ENCODE assay signal across 8 cellular contexts in genomic region chr10:22475857-22476600, GRCh38.
DNase-seq lines count a peak whose midpoint lies in the region; ATAC-seq and TF ChIP-seq lines count a peak whose summit lies in the region.

No MANE protein-coding gene starts in this region.

- no peak overlapping the region for H3K9ac ChIP-seq in IMR-90 (ENCODE audit: low read depth, low read length)

- H3K4me1 ChIP-seq in IMR-90 (ENCODE audit: control insufficient read depth, insufficient read depth, low read length), result no peaks in the 10 kb centered on the region

- no peak overlapping the region for H3K23ac ChIP-seq in IMR-90 (ENCODE audit: low read depth, low read length)

- no peak overlapping the region for H3K14ac ChIP-seq in IMR-90 (replicated peaks; ENCODE audit: low read depth, low read length)

- no peak overlapping the region for H2AK9ac ChIP-seq in IMR-90 (replicated peaks; ENCODE audit: low read depth, low read length, poor library complexity)

- H3K4me3 ChIP-seq in IMR-90 (ENCODE audit: insufficient read depth, low read depth, low read length) (peak overlapping the region; percentile 4), brain microvascular endothelial cell (ENCODE audit: low read depth, low read length) (peak overlapping the region; percentile 39)

- H3K27me3 Mint-ChIP-seq in CD14-positive monocyte (ENCODE audit: low read depth in 3 of 3) (peaks cover 68 to 83% (median 75%) of the 10 kb centered on the region in 3 donors), memory B cell (peaks cover 20% of the 10 kb centered on the region)
- H3K27me3 Mint-ChIP-seq in stimulated activated naive B cell treated with anti-CD40 and anti-IgM and Interleukin-4, amounts not matched to agents 10 μg/mL and 1 μg/mL and 100 μg/mL, for 72 hours, result peaks cover 32 to 48% of the 10 kb centered on the region in 2 donors

- H3K79me1 ChIP-seq in IMR-90 (ENCODE audit: low read depth in 1 of 2, low read length in 2 of 2), result no peaks in the 10 kb centered on the region

- peak overlapping the region; percentile 56 for H2AFZ ChIP-seq in IMR-90 (replicated peaks; ENCODE audit: low read length, poor library complexity)

- WGBS in IMR-90 (ENCODE audit: extremely low coverage in 2 of 2, insufficient read length in 1 of 2), 2 experiments, result 1% methylated on average over 40 of the region's 85 CpGs; no CpG with 5 or more reads in 1 of the 2 experiments

- no peaks in the 10 kb centered on the region for H3K36me3 ChIP-seq in IMR-90 (ENCODE audit: control insufficient read depth, insufficient read depth, low read length)
- no peaks in the 10 kb centered on the region for H3K36me3 ChIP-seq in brain microvascular endothelial cell (replicated peaks)

- TF ChIP-seq POLR2A in IMR-90 (IDR thresholded peaks at IDR 0.05; ENCODE audit: low read depth, low read length), result no peak

- no peak overlapping the region for H4K5ac ChIP-seq in IMR-90 (ENCODE audit: low read depth, low read length)

- H2BK20ac ChIP-seq in IMR-90 (ENCODE audit: low read depth, low read length), result no peak overlapping the region

- TF ChIP-seq CTCF in CD14-positive monocyte (IDR thresholded peaks at IDR 0.05) (no peak), IMR-90 (conservative IDR thresholded peaks at IDR 0.05; ENCODE audit: low read depth, low read length) (no peak), brain microvascular endothelial cell (IDR thresholded peaks at IDR 0.05; ENCODE audit: low read depth, low read length, missing control alignments) (no peak)

- dilution Hi-C loops in IMR-90 (cut with HindIII; ENCODE audit: low sequenced_read_pairs, unreplicated experiment), result no loop called here

- CTCF ChIA-PET in IMR-90 (lab: Yijun Ruan, JAX), result no interaction called here

- no peaks in the 10 kb centered on the region for H3K9me1 ChIP-seq in IMR-90 (ENCODE audit: insufficient read depth, low read length)

- no peak overlapping the region for H4K91ac ChIP-seq in IMR-90 (ENCODE audit: insufficient read depth, low read depth, low read length)

- intact Hi-C loops in CD14-positive monocyte (cut with micrococcal nuclease), result no loop called here
- intact Hi-C loops in IMR-90 (cut with micrococcal nuclease), result no loop called here
- intact Hi-C loops in posterior vena cava (cut with DNase I), result no loop called here

- no peak overlapping the region for H2BK15ac ChIP-seq in IMR-90 (ENCODE audit: low read depth, low read length)

- H3K36me3 Mint-ChIP-seq in CD14-positive monocyte (peaks cover 3% of the 10 kb centered on the region in 2 donors), memory B cell (no peaks in the 10 kb centered on the region)
- peaks cover 0 to 4% of the 10 kb centered on the region in 2 donors for H3K36me3 Mint-ChIP-seq in stimulated activated naive B cell treated with anti-CD40 and anti-IgM and Interleukin-4, amounts not matched to agents 10 μg/mL and 1 μg/mL and 100 μg/mL, for 72 hours

- no peak overlapping the region for H3K18ac ChIP-seq in IMR-90 (ENCODE audit: low read depth, low read length)

- H2BK120ac ChIP-seq in IMR-90 (ENCODE audit: low read depth, low read length), result no peak overlapping the region

- TF ChIP-seq RAD21 in IMR-90 (IDR thresholded peaks at IDR 0.05; ENCODE audit: low read length), result no peak

- H3K27me3 ChIP-seq in IMR-90 (ENCODE audit: control insufficient read depth, insufficient read depth, low read length), result peaks cover 73% of the 10 kb centered on the region
- H3K27me3 ChIP-seq in brain microvascular endothelial cell (replicated peaks), result peaks cover 44% of the 10 kb centered on the region

- no peak overlapping the region for H4K8ac ChIP-seq in IMR-90 (ENCODE audit: low read depth in 2 of 2, low read length in 2 of 2)

- H3K4me3 Mint-ChIP-seq in CD14-positive monocyte (peak overlapping the region; percentile 77 to 97), memory B cell (peak overlapping the region; percentile 89)
- peak overlapping the region; percentile 89 to 90 for H3K4me3 Mint-ChIP-seq in stimulated activated naive B cell treated with anti-CD40 and anti-IgM and Interleukin-4, amounts not matched to agents 10 μg/mL and 1 μg/mL and 100 μg/mL, for 72 hours

- H3K9me3 ChIP-seq in IMR-90 (ENCODE audit: control insufficient read depth, insufficient read depth, low read length), result peaks cover 6% of the 10 kb centered on the region; the same call in 1 of the 2 replicates

- H2AK5ac ChIP-seq in IMR-90 (ENCODE audit: low read depth, low read length), result no peak overlapping the region

- no peak overlapping the region for H3K27ac Mint-ChIP-seq in CD14-positive monocyte
- H3K27ac Mint-ChIP-seq in memory B cell, result no peak overlapping the region
- peak overlapping the region; percentile 93 for H3K27ac Mint-ChIP-seq in stimulated activated naive B cell treated with anti-CD40 and anti-IgM and Interleukin-4, amounts not matched to agents 10 μg/mL and 1 μg/mL and 100 μg/mL, for 72 hours

- no peak overlapping the region for H2BK5ac ChIP-seq in IMR-90 (ENCODE audit: low read depth, low read length, poor library complexity, severe bottlenecking)

- POLR2A ChIA-PET in IMR-90 (lab: Charles Lee; ENCODE audit: unreplicated experiment), result no interaction called here

- ATAC-seq in IMR-90 (ENCODE audit: low read depth) (peak; percentile 37; the same call in 1 of the 2 replicates), memory B cell (ENCODE audit: low read depth) (peak; percentile 51), GM21381 (IDR thresholded peaks at IDR 0.05; ENCODE audit: unreplicated experiment) (no peak)
- peak; percentile 36 to 41 for ATAC-seq in stimulated activated naive B cell treated with anti-CD40 and anti-IgM and Interleukin-4, amounts not matched to agents 10 μg/mL and 1 μg/mL and 100 μg/mL, for 72 hours (replicated peaks)

- in situ Hi-C loops in IMR-90 (cut with MboI; ENCODE audit: low sequenced_read_pairs), result no loop called here
- in situ Hi-C loops in brain microvascular endothelial cell (cut with HindIII; ENCODE audit: low pct_ligation_motif_present, low sequenced_read_pairs), result no loop called here

- H3K4me2 ChIP-seq in IMR-90 (ENCODE audit: low read depth, low read length), result peak overlapping the region; percentile 95

- no peak overlapping the region for H3K4ac ChIP-seq in IMR-90 (ENCODE audit: low read depth, low read length)

- no TSS peak for BruUV-seq in IMR-90 (replicated peaks; lab: Mats Ljungman, UMichigan)

- H3K9me3 Mint-ChIP-seq in CD14-positive monocyte (peaks cover 0 to 17% (median 2%) of the 10 kb centered on the region in 7 donors), memory B cell (no peaks in the 10 kb centered on the region)
- no peaks in the 10 kb centered on the region for H3K9me3 Mint-ChIP-seq in stimulated activated naive B cell treated with anti-CD40 and anti-IgM and Interleukin-4, amounts not matched to agents 10 μg/mL and 1 μg/mL and 100 μg/mL, for 72 hours

- H3K56ac ChIP-seq in IMR-90 (ENCODE audit: extremely low read depth, insufficient read depth, low read length), result no peak overlapping the region

- H3K27ac ChIP-seq in IMR-90 (ENCODE audit: insufficient read depth, low read length) (no peak overlapping the region), brain microvascular endothelial cell (no peak overlapping the region)

- no peaks in the 10 kb centered on the region for H4K20me1 ChIP-seq in IMR-90 (ENCODE audit: insufficient read depth, low read length)

- DNase-seq in CD14-positive monocyte (ENCODE audit: low spot score), result no peak
- no peak for DNase-seq in IMR-90
- no peak for DNase-seq in brain microvascular endothelial cell
- peak; percentile 16 to 32 for DNase-seq in memory B cell (ENCODE audit: low spot score in 2 of 2)
- no peak for DNase-seq in stimulated activated naive B cell treated with anti-CD40 and anti-IgM and Interleukin-4, amounts not matched to agents 10 μg/mL and 1 μg/mL and 100 μg/mL, for 72 hours
- no peak for DNase-seq in NCI-H2081 (lab: John Stamatoyannopoulos, UW)
- DNase-seq in posterior vena cava (ENCODE audit: low spot score), result no peak

- H3K4me1 Mint-ChIP-seq in CD14-positive monocyte, result peaks cover 15% of the 10 kb centered on the region
- peaks cover 8% of the 10 kb centered on the region for H3K4me1 Mint-ChIP-seq in memory B cell
- peaks cover 12 to 19% of the 10 kb centered on the region in 2 donors for H3K4me1 Mint-ChIP-seq in stimulated activated naive B cell treated with anti-CD40 and anti-IgM and Interleukin-4, amounts not matched to agents 10 μg/mL and 1 μg/mL and 100 μg/mL, for 72 hours

TF ChIP-seq in IMR-90, 13 proteins besides CTCF, POLR2A, EP300 and RAD21:
- no peak for TF ChIP-seq RCOR1 (IDR thresholded peaks at IDR 0.05; ENCODE audit: insufficient replicate concordance, low read length)
- TF ChIP-seq CHD1 (IDR thresholded peaks at IDR 0.05; ENCODE audit: low read depth, low read length), result no peak
- TF ChIP-seq CEBPB (IDR thresholded peaks at IDR 0.05; ENCODE audit: low read depth, low read length), result no peak
- TF ChIP-seq MAZ (IDR thresholded peaks at IDR 0.05; ENCODE audit: borderline replicate concordance, low read depth, low read length), result no peak

Comparison
In these comparisons a context has a peak if more than half of its experiments do, and no peak if none do; other contexts are left out.
1. DNase-seq: peak in memory B cell (2 of 2); none in CD14-positive monocyte (single experiment), IMR-90 (single experiment), brain microvascular endothelial cell (single experiment), stimulated activated naive B cell treated with anti-CD40 and anti-IgM and Interleukin-4, amounts not matched to agents 10 μg/mL and 1 μg/mL and 100 μg/mL, for 72 hours (single experiment), NCI-H2081 (0 of 2) and posterior vena cava (single experiment).
2. Peak in every context shown above with its lines, with median percentiles within 50 percentile points of each other: H3K4me3 Mint-ChIP-seq.